Comparison of ENCODE assay signal across 10 cellular contexts in the genomic region with DNA sequence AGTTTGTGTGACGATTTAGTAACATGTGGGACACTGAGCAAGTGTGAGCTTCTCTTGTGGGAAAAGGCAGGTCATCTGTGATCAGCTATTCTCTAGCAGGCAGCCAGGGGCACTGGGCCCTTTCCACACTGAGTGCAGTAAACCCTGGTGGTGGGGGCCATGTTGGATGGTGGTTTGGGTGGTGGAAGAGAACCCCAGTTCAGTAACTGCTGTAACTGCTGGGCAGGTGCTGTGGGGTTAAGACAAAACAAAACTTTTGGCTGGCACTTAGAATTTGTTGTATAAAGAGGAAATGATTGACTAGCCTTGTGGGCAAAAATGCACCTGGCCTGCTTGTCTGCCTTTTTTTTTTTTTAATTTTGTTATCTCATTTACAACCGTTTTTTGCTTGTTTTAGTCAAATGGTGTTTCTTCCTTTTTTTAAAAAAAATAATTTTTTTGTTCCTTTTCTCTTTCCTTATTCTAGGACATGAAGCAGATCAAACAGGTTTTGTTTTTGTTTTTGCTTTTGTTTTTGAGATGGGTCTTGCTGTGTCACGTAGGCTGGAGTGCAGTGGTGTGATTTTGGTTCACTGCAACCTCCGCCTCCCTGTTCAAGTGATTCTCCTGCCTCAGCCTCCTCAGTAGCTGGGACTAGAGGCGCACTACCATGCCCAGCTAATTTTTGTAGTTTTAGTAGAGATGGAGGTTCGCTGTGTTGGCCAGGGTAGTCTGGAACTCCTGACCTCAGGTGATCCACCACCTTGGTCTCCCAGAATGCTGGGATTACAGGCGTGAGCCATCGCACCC. TPM values are rescaled to one million over a fixed set of nuclear protein-coding genes. Genes with fewer than 3 reads are reported as not detected.
A peak's percentile ranks its signal among the peaks of the same experiment; 100 is the strongest.
DNase-seq lines count a peak whose midpoint lies in the region; ATAC-seq and TF ChIP-seq lines count a peak whose summit lies in the region.
"Had no signal": no experiment of that assay in that cellular context is flagged by ENCODE, and none has a peak within 500 bp of the region (broad histone marks: within the 10 kb centered on the region; RNA-seq: fewer than 3 reads in every experiment).

No MANE protein-coding gene starts in this region.

- no peak overlapping the region for H3K27ac Mint-ChIP-seq in activated naive CD4-positive, alpha-beta T cell treated with anti-CD3 and anti-CD28 coated beads for 36 hours
- H3K27ac Mint-ChIP-seq in endodermal cell, result no peak overlapping the region
- H3K27ac Mint-ChIP-seq in stimulated activated naive B cell treated with anti-CD40 and anti-IgM and Interleukin-4, amounts not matched to agents 10 μg/mL and 1 μg/mL and 100 μg/mL, for 72 hours, result peak overlapping the region; percentile 80
- H3K27ac Mint-ChIP-seq: dendritic cell treated with granulocyte-macrophage colony-stimulating factor and Interleukin-4, amounts not matched to agents 40 ng/mL and 50 ng/mL, for 4 days had no signal

- H3K4me3 ChIP-seq in Jurkat, Clone E6-1 (ENCODE audit: low read length), result peak overlapping the region; percentile 4; the same call in 1 of the 2 replicates
- H3K4me3 ChIP-seq in endodermal cell (ENCODE audit: low read length), result no peak overlapping the region

- peaks cover 7% of the 10 kb centered on the region for H3K4me1 Mint-ChIP-seq in activated naive CD4-positive, alpha-beta T cell treated with anti-CD3 and anti-CD28 coated beads for 36 hours (ENCODE audit: low read depth)
- no peaks in the 10 kb centered on the region for H3K4me1 Mint-ChIP-seq in endodermal cell
- H3K4me1 Mint-ChIP-seq in stimulated activated naive B cell treated with anti-CD40 and anti-IgM and Interleukin-4, amounts not matched to agents 10 μg/mL and 1 μg/mL and 100 μg/mL, for 72 hours, result peaks cover 22 to 44% of the 10 kb centered on the region in 2 donors

- H3K36me3 Mint-ChIP-seq in activated naive CD4-positive, alpha-beta T cell treated with anti-CD3 and anti-CD28 coated beads for 36 hours (ENCODE audit: low read depth), result peaks cover 37% of the 10 kb centered on the region
- peaks cover 74% of the 10 kb centered on the region for H3K36me3 Mint-ChIP-seq in endodermal cell (ENCODE audit: low read depth)
- peaks cover 45 to 62% of the 10 kb centered on the region in 2 donors for H3K36me3 Mint-ChIP-seq in stimulated activated naive B cell treated with anti-CD40 and anti-IgM and Interleukin-4, amounts not matched to agents 10 μg/mL and 1 μg/mL and 100 μg/mL, for 72 hours

- peaks cover 72% of the 10 kb centered on the region for H3K36me3 ChIP-seq in endodermal cell (ENCODE audit: control insufficient read depth, insufficient read depth, low read length)

- DNase-seq in activated naive CD4-positive, alpha-beta T cell treated with anti-CD3 and anti-CD28 coated beads for 36 hours, result peak; percentile 35
- no peak for DNase-seq in activated naive CD4-positive, alpha-beta T cell treated with Interleukin-2 at 50 U/mL for 16 hours
- peak; percentile 97 for DNase-seq in Jurkat, Clone E6-1 (ENCODE audit: low read depth, low spot score)
- DNase-seq in endodermal cell (peak; percentile 39), NCI-H1092 (lab: John Stamatoyannopoulos, UW) (no peak), SKM-1 (lab: John Stamatoyannopoulos, UW; ENCODE audit: unreplicated experiment) (no peak)
- no peak for DNase-seq in stimulated activated naive B cell treated with anti-CD40 and anti-IgM and Interleukin-4, amounts not matched to agents 10 μg/mL and 1 μg/mL and 100 μg/mL, for 72 hours
- DNase-seq in stimulated activated CD4-positive, alpha-beta T cell treated with anti-CD3 and anti-CD28 coated beads, Interleukin-12 subunit alpha, Interleukin-12 subunit beta, amount 100 ng/mL, for 4 hours, result no peak
- DNase-seq: NCI-H526 had no signal

- no peaks in the 10 kb centered on the region for H3K27me3 ChIP-seq in endodermal cell (ENCODE audit: control insufficient read depth, insufficient read depth, low read length, poor library complexity, severe bottlenecking)

- no peaks in the 10 kb centered on the region for H3K9me3 ChIP-seq in endodermal cell (ENCODE audit: control insufficient read depth, low read length)

- H3K9ac ChIP-seq in endodermal cell (ENCODE audit: extremely low read depth, low read length, poor library complexity, severe bottlenecking), result no peak overlapping the region

- WGBS in endodermal cell (ENCODE audit: insufficient coverage in 1 of 2, insufficient read length in 1 of 2), 2 experiments, result 88 to 95% methylated on average over 3 to 7 of the region's 8 CpGs

- intact Hi-C loops in activated naive CD4-positive, alpha-beta T cell treated with anti-CD3 and anti-CD28 coated beads for 36 hours (cut with micrococcal nuclease), result no loop called here

- H3K27ac ChIP-seq in endodermal cell (ENCODE audit: low read depth, low read length), result no peak overlapping the region

- no peaks in the 10 kb centered on the region for H3K9me3 Mint-ChIP-seq in activated naive CD4-positive, alpha-beta T cell treated with anti-CD3 and anti-CD28 coated beads for 36 hours
- H3K9me3 Mint-ChIP-seq in endodermal cell, result no peaks in the 10 kb centered on the region
- H3K9me3 Mint-ChIP-seq in stimulated activated naive B cell treated with anti-CD40 and anti-IgM and Interleukin-4, amounts not matched to agents 10 μg/mL and 1 μg/mL and 100 μg/mL, for 72 hours, result peaks cover 0 to 2% of the 10 kb centered on the region in 2 donors
- H3K9me3 Mint-ChIP-seq: dendritic cell treated with granulocyte-macrophage colony-stimulating factor and Interleukin-4, amounts not matched to agents 40 ng/mL and 50 ng/mL, for 4 days had no signal

- H3K4me3 Mint-ChIP-seq in activated naive CD4-positive, alpha-beta T cell treated with anti-CD3 and anti-CD28 coated beads for 36 hours, result no peak overlapping the region
- H3K4me3 Mint-ChIP-seq in endodermal cell, result no peak overlapping the region
- peak overlapping the region in 1 of 2 donors; percentile 53 for H3K4me3 Mint-ChIP-seq in stimulated activated naive B cell treated with anti-CD40 and anti-IgM and Interleukin-4, amounts not matched to agents 10 μg/mL and 1 μg/mL and 100 μg/mL, for 72 hours
- H3K4me3 Mint-ChIP-seq: dendritic cell treated with granulocyte-macrophage colony-stimulating factor and Interleukin-4, amounts not matched to agents 40 ng/mL and 50 ng/mL, for 4 days had no signal

- no peaks in the 10 kb centered on the region for H3K4me1 ChIP-seq in endodermal cell (ENCODE audit: control insufficient read depth, insufficient read depth, low read length)

- H3K27me3 Mint-ChIP-seq in activated naive CD4-positive, alpha-beta T cell treated with anti-CD3 and anti-CD28 coated beads for 36 hours (ENCODE audit: low read depth), result no peaks in the 10 kb centered on the region
- H3K27me3 Mint-ChIP-seq in endodermal cell (ENCODE audit: insufficient read depth), result no peaks in the 10 kb centered on the region
- no peaks in the 10 kb centered on the region for H3K27me3 Mint-ChIP-seq in stimulated activated naive B cell treated with anti-CD40 and anti-IgM and Interleukin-4, amounts not matched to agents 10 μg/mL and 1 μg/mL and 100 μg/mL, for 72 hours
- H3K27me3 Mint-ChIP-seq: dendritic cell treated with granulocyte-macrophage colony-stimulating factor and Interleukin-4, amounts not matched to agents 40 ng/mL and 50 ng/mL, for 4 days had no signal

- peak; percentile 69 to 84 for ATAC-seq in stimulated activated naive B cell treated with anti-CD40 and anti-IgM and Interleukin-4, amounts not matched to agents 10 μg/mL and 1 μg/mL and 100 μg/mL, for 72 hours (replicated peaks)

- TF ChIP-seq CTCF in endodermal cell (conservative IDR thresholded peaks at IDR 0.05), result peak; percentile 34

- CTCF ChIA-PET in activated naive CD4-positive, alpha-beta T cell treated with anti-CD3 and anti-CD28 coated beads for 36 hours (lab: Charles Lee), result interaction anchor here (0.6 to 0.7 kb wide), 2 partner anchors 12 to 49 kb away, joined by 3 to 5 read pairs; no protein-coding TSS in a partner anchor

RNA-seq across cellular contexts. Expression of a gene that starts 59.8 kb away (rescaled TPM):
- 10 to 100 TPM; 42.1 to 44.5 TPM for total RNA-seq in activated naive CD4-positive, alpha-beta T cell treated with anti-CD3 and anti-CD28 coated beads for 36 hours
- 53.7 TPM for polyA plus RNA-seq in Jurkat, Clone E6-1 (2012; ENCODE audit: insufficient read depth, insufficient read length)
- 100 to 1,000 TPM; 103 to 130 TPM for total RNA-seq in endodermal cell
- polyA plus RNA-seq in endodermal cell (2013, experiment 1 of 2), result 42.4 TPM
- polyA plus RNA-seq in endodermal cell (2013, experiment 2 of 2), result 45.1 TPM

Comparison
In these comparisons a context has a peak if more than half of its experiments do, and no peak if none do; other contexts are left out.
1. DNase-seq: peak in activated naive CD4-positive, alpha-beta T cell treated with anti-CD3 and anti-CD28 coated beads for 36 hours (single experiment), Jurkat, Clone E6-1 (single experiment) and endodermal cell (single experiment); none in activated naive CD4-positive, alpha-beta T cell treated with Interleukin-2 at 50 U/mL for 16 hours (single experiment), stimulated activated naive B cell treated with anti-CD40 and anti-IgM and Interleukin-4, amounts not matched to agents 10 μg/mL and 1 μg/mL and 100 μg/mL, for 72 hours (single experiment), NCI-H1092 (single experiment), stimulated activated CD4-positive, alpha-beta T cell treated with anti-CD3 and anti-CD28 coated beads, Interleukin-12 subunit alpha, Interleukin-12 subunit beta, amount 100 ng/mL, for 4 hours (single experiment) and SKM-1 (single experiment).